ENCODE assay signal across 9 cellular contexts in genomic region chr6:33198853-33199436, GRCh38. TPM values are rescaled to one million over a fixed set of nuclear protein-coding genes. Genes with fewer than 3 reads are reported as not detected.
DNase-seq lines count a peak whose midpoint lies in the region; ATAC-seq and TF ChIP-seq lines count a peak whose summit lies in the region.
"Had no signal": no experiment of that assay in that cellular context is flagged by ENCODE, and none has a peak within 500 bp of the region (broad histone marks: within the 10 kb centered on the region; RNA-seq: fewer than 3 reads in every experiment).

No MANE protein-coding gene starts in this region.

- no peaks in the 10 kb centered on the region for H3K27me3 ChIP-seq in body of pancreas

- H3K9me3 Mint-ChIP-seq in HFFc6 (no peaks in the 10 kb centered on the region), mesothelial cell of epicardium (no peaks in the 10 kb centered on the region)

- H3K4me1 Mint-ChIP-seq in HFFc6 (ENCODE audit: low read depth) (peaks cover 51% of the 10 kb centered on the region), mesothelial cell of epicardium (peaks cover 54% of the 10 kb centered on the region)

- 30 to 49% methylated on average over 2 to 3 of the region's 3 CpGs for WGBS in body of pancreas, 2 donors

- intact Hi-C loops in body of pancreas (cut with DNase I) = no loop called here

- no peak for ATAC-seq in body of pancreas
- no peak for ATAC-seq in GM21367 (IDR thresholded peaks at IDR 0.05; ENCODE audit: unreplicated experiment)

- peak overlapping the region; percentile 83 for H3K27ac Mint-ChIP-seq in HFFc6
- peak overlapping the region; percentile 90 for H3K27ac Mint-ChIP-seq in mesothelial cell of epicardium

- no peaks in the 10 kb centered on the region for H3K9me3 ChIP-seq in body of pancreas

- peak overlapping the region; percentile 96 for H3K27ac ChIP-seq in 22Rv1
- H3K27ac ChIP-seq in body of pancreas = peak overlapping the region in 3 of 4 donors; percentile 94 to 99 (median 99)

- H3K4me3 ChIP-seq in body of pancreas = peak overlapping the region in 1 of 2 donors; percentile 59

- DNase-seq in HFFc6 = no peak
- DNase-seq in body of pancreas = no peak
- DNase-seq in mesothelial cell of epicardium (ENCODE audit: low spot score in 2 of 2, unreplicated experiment in 2 of 2) = no peak
- no peak for DNase-seq in stimulated activated naive CD4-positive, alpha-beta T cell treated with Interleukin-2 at 50 U/mL for 16 hours (lab: John Stamatoyannopoulos, UW)
- DNase-seq in A172 (ENCODE audit: low spot score) = no peak
- no peak for DNase-seq in mucosa of gallbladder (ENCODE audit: low spot score)
- DNase-seq: substantia nigra had no signal

- no peak for TF ChIP-seq POLR2A in body of pancreas (IDR thresholded peaks at IDR 0.05)

- H3K36me3 Mint-ChIP-seq in HFFc6 (ENCODE audit: low read depth) = peaks cover 63% of the 10 kb centered on the region
- peaks cover 29% of the 10 kb centered on the region for H3K36me3 Mint-ChIP-seq in mesothelial cell of epicardium

- H3K36me3 ChIP-seq in body of pancreas (replicated peaks in 1 of 2; ENCODE audit: insufficient read depth in 1 of 2, low read depth in 2 of 2) = peaks cover 0 to 26% of the 10 kb centered on the region in 2 donors

- H3K27me3 Mint-ChIP-seq in HFFc6 (ENCODE audit: insufficient read depth) (no peaks in the 10 kb centered on the region; the same call in 1 of the 2 replicates), mesothelial cell of epicardium (ENCODE audit: low read depth) (no peaks in the 10 kb centered on the region)

- TF ChIP-seq CTCF in 22Rv1 (IDR thresholded peaks at IDR 0.05) (no peak), HFFc6 (IDR thresholded peaks at IDR 0.05) (no peak), body of pancreas (IDR thresholded peaks at IDR 0.05) (no peak), mesothelial cell of epicardium (IDR thresholded peaks at IDR 0.05; ENCODE audit: unreplicated experiment) (no peak)

- H3K4me1 ChIP-seq in body of pancreas = peaks cover 56% of the 10 kb centered on the region

- H3K4me3 Mint-ChIP-seq in HFFc6 (peak overlapping the region; percentile 100), mesothelial cell of epicardium (peak overlapping the region; percentile 99)

RNA-seq across cellular contexts. Expression of gene RXRB, which starts 1.5 kb away (rescaled TPM):
- total RNA-seq in HFFc6 (2021; fragmentation: NEBNext Ultra II Directional; extraction: Animal tissue kit (Norgen Biotek cat#: 25700)) = 10 to 100 TPM; 37.3 to 41.6 (median 38.3) TPM
- total RNA-seq in body of pancreas (10 to 100 TPM; 17.1 to 21.0 TPM), mesothelial cell of epicardium (67.6 to 70.4 TPM (median 70.3 TPM) in 3 replicates), mucosa of gallbladder (56.8 TPM)
- total RNA-seq in A172 (2014; rRNA removed; shearing (Covaris generic)) = 14.1 and 20.4 TPM in 2 replicates

RNA-seq across cellular contexts. Expression of gene SLC39A7, which starts 1.7 kb away (rescaled TPM):
- 100 to 1,000 TPM; 215 to 240 (median 225) TPM for total RNA-seq in HFFc6 (2021; fragmentation: NEBNext Ultra II Directional; extraction: Animal tissue kit (Norgen Biotek cat#: 25700))
- total RNA-seq in body of pancreas = 10 to 100 TPM; 57.3 to 67.9 TPM
- 138 to 140 TPM (median 140 TPM) in 3 replicates for total RNA-seq in mesothelial cell of epicardium
- 77.7 and 120 TPM in 2 replicates for total RNA-seq in A172 (2014; rRNA removed; shearing (Covaris generic))
- 120 TPM for total RNA-seq in mucosa of gallbladder

RNA-seq across cellular contexts. Expression of gene HSD17B8, which starts 5.5 kb away (rescaled TPM):
- 1 to 10 TPM in 2 of 6 experiments, under 1 TPM in 4; 0.39 to 1.2 (median 0.73) TPM for total RNA-seq in HFFc6 (2021; fragmentation: NEBNext Ultra II Directional; extraction: Animal tissue kit (Norgen Biotek cat#: 25700))
- total RNA-seq in body of pancreas (10 to 100 TPM; 19.1 to 29.1 TPM), mesothelial cell of epicardium (15.0 to 15.3 TPM (median 15.1 TPM) in 3 replicates), mucosa of gallbladder (13.6 TPM)
- total RNA-seq in A172 (2014; rRNA removed; shearing (Covaris generic)) = 0.19 TPM in 1 of 2 replicates, not detected in the other

RNA-seq across cellular contexts. Expression of gene COL11A2, which starts 6.7 kb away (rescaled TPM):
- under 1 TPM; 0.15 to 0.69 (median 0.38) TPM for total RNA-seq in HFFc6 (2021; fragmentation: NEBNext Ultra II Directional; extraction: Animal tissue kit (Norgen Biotek cat#: 25700))
- total RNA-seq in body of pancreas (1 to 10 TPM in 1 of 2 donors, under 1 TPM in 1; 0.78 to 2.3 TPM), mesothelial cell of epicardium (12.6 to 14.4 TPM (median 14.2 TPM) in 3 replicates), mucosa of gallbladder (0.66 TPM)
- 0.79 and 1.7 TPM in 2 replicates for total RNA-seq in A172 (2014; rRNA removed; shearing (Covaris generic))

RNA-seq across cellular contexts. Expression of gene RING1, which starts 9.4 kb away (rescaled TPM):
- 10 to 100 TPM; 43.4 to 55.1 (median 52.1) TPM for total RNA-seq in HFFc6 (2021; fragmentation: NEBNext Ultra II Directional; extraction: Animal tissue kit (Norgen Biotek cat#: 25700))
- total RNA-seq in body of pancreas = 10 to 100 TPM; 11.2 to 28.3 TPM
- total RNA-seq in mesothelial cell of epicardium = 55.8 to 59.0 TPM (median 56.0 TPM) in 3 replicates
- total RNA-seq in A172 (2014; rRNA removed; shearing (Covaris generic)) = 16.2 and 19.7 TPM in 2 replicates
- total RNA-seq in mucosa of gallbladder = 50.9 TPM
